Comparison of ENCODE assay signal across 19 cellular contexts in the genomic region with DNA sequence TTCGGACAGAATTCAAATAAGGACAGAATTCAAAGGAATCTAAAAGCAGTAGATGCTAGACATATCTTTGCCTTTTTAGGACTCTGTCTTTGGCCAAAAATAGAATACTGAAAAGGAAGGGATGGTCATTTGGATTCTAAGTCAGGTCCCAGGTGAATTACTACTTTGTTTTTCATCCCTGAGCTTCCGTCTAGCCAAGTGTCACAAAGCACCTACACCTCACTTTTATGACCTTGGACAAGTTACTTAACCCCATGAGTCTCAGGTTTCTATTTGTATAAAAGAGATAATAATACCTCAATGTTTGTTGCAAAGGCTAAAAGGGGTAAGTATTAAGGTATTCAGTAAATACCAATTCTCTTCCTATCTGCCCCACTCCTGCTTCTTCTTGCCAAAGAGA.
"Had no signal": no experiment of that assay in that cellular context is flagged by ENCODE, and none has a peak within 500 bp of the region (broad histone marks: within the 10 kb centered on the region; RNA-seq: fewer than 3 reads in every experiment).

No MANE protein-coding gene starts in this region.

- H3K27me3 ChIP-seq: esophagus muscularis mucosa, gastroesophageal sphincter, right atrium auricular region, thyroid gland had no signal

- H3K27ac Mint-ChIP-seq: dendritic cell treated with granulocyte-macrophage colony-stimulating factor and Interleukin-4, amounts not matched to agents 40 ng/mL and 50 ng/mL, for 4 days; effector memory CD8-positive, alpha-beta T cell; mesothelial cell of epicardium; nephron; type B pancreatic cell had no signal

- H3K4me2 ChIP-seq: smooth muscle cell had no signal

- FAIRE-seq: colon, urothelium cell line had no signal

- H3K27me3 Mint-ChIP-seq: dendritic cell treated with granulocyte-macrophage colony-stimulating factor and Interleukin-4, amounts not matched to agents 40 ng/mL and 50 ng/mL, for 4 days; effector memory CD8-positive, alpha-beta T cell; naive B cell; type B pancreatic cell had no signal

- H3K36me3 ChIP-seq: esophagus muscularis mucosa, gastroesophageal sphincter, right atrium auricular region, thyroid gland had no signal

- DNase-seq: cerebellar nuclear complex; effector memory CD8-positive, alpha-beta T cell; foreskin fibroblast; glutamatergic neuron; naive B cell; stimulated activated CD4-positive, alpha-beta T cell treated with anti-CD3 and anti-CD28 coated beads, Interleukin-2, amount 100 ng/mL, for 48 hours; stimulated activated naive CD4-positive, alpha-beta T cell treated with Interleukin-2 at 50 U/mL for 16 hours; thyroid gland had no signal

- H3K27ac ChIP-seq: epithelial cell of prostate, esophagus muscularis mucosa, gastroesophageal sphincter, right atrium auricular region, thyroid gland had no signal

- H3K9me3 ChIP-seq: esophagus muscularis mucosa, gastroesophageal sphincter, right atrium auricular region, thyroid gland had no signal

- H3K4me3 Mint-ChIP-seq: dendritic cell treated with granulocyte-macrophage colony-stimulating factor and Interleukin-4, amounts not matched to agents 40 ng/mL and 50 ng/mL, for 4 days; effector memory CD8-positive, alpha-beta T cell; mesothelial cell of epicardium; naive B cell; nephron; type B pancreatic cell had no signal

- H3K4me3 ChIP-seq: esophagus muscularis mucosa, gastroesophageal sphincter, right atrium auricular region, smooth muscle cell, thyroid gland had no signal

- H3K9me3 Mint-ChIP-seq: dendritic cell treated with granulocyte-macrophage colony-stimulating factor and Interleukin-4, amounts not matched to agents 40 ng/mL and 50 ng/mL, for 4 days; effector memory CD8-positive, alpha-beta T cell; nephron; type B pancreatic cell had no signal

- H3K4me1 ChIP-seq: esophagus muscularis mucosa, gastroesophageal sphincter, right atrium auricular region, thyroid gland had no signal
